ENCODE assay signal across 17 cellular contexts in the genomic region with DNA sequence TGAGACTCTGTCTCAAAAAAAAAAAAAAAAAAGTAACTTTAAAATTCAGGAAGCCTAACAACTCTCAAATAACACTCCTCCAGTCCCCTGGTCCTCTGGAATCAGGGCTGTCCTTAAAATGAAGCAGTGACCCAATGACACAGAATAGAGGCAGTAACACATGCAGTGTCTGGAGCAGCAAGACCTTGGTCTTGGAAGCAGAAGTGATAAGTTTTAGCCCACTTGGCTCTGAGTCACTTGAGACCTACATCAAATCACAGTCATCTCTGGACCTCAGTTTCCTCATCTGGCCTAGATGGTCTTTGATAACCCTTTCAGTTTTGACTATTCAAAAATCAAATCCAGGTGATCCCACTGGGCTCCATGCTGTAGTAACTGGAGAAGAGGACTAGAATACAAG.
"Had no signal": no experiment of that assay in that cellular context is flagged by ENCODE, and none has a peak within 500 bp of the region (broad histone marks: within the 10 kb centered on the region; RNA-seq: fewer than 3 reads in every experiment).

No MANE protein-coding gene starts in this region.

- ATAC-seq: esophagus mucosa; heart left ventricle; naive thymus-derived CD4-positive, alpha-beta T cell had no signal

- H3K4me1 Mint-ChIP-seq: neural crest cell had no signal

- FAIRE-seq: endometrium, frontal cortex had no signal

- DNase-seq: cortex of kidney; effector memory CD4-positive, alpha-beta T cell; heart left ventricle; hippocampal formation; mammary epithelial cell; naive thymus-derived CD4-positive, alpha-beta T cell; ovary; sigmoid colon; stimulated activated CD4-positive, alpha-beta T cell treated with anti-CD3 and anti-CD28 coated beads, Interleukin-2, amount 100 ng/mL, for 24 hours; stimulated activated CD4-positive, alpha-beta T cell treated with anti-CD3 and anti-CD28 coated beads, Interleukin-4, amount 100 ng/mL, for 4 hours; stomach; substantia nigra; transverse colon had no signal

- H3K9me3 Mint-ChIP-seq: naive thymus-derived CD4-positive, alpha-beta T cell; neural crest cell had no signal

- H3K4me3 Mint-ChIP-seq: naive thymus-derived CD4-positive, alpha-beta T cell; neural crest cell had no signal

- H3K36me3 Mint-ChIP-seq: naive thymus-derived CD4-positive, alpha-beta T cell had no signal

- H3K27ac Mint-ChIP-seq: naive thymus-derived CD4-positive, alpha-beta T cell had no signal
